22 cellular contexts compared by ENCODE assay signal in genomic region chr11:20415432-20415831, GRCh38.
"Had no signal": no experiment of that assay in that cellular context is flagged by ENCODE, and none has a peak within 500 bp of the region (broad histone marks: within the 10 kb centered on the region; RNA-seq: fewer than 3 reads in every experiment).

No MANE protein-coding gene starts in this region.

- H3K9me3 Mint-ChIP-seq: activated B cell treated with CpG ODN at 0.5 μM for 24 hours; activated T-helper 2 cell treated with anti-CD3 and anti-CD28 coated beads, Interferon-gamma antibody, Interleukin-2, Interleukin-4, amounts not matched to agents 10 μg/mL and 5 μg/mL and 100 μg/mL, durations not matched to agents 14 hours and 24 hours and 36 hours; central memory CD8-positive, alpha-beta T cell; natural killer cell; stimulated activated memory B cell treated with anti-CD40 and anti-IgM and Interleukin-4, amounts not matched to agents 10 μg/mL and 1 μg/mL and 100 μg/mL, for 72 hours had no signal

- H3K4me1 ChIP-seq: ascending aorta, gastroesophageal sphincter, heart left ventricle, pancreas, sigmoid colon, suprapubic skin, transverse colon, uterus had no signal

- H3K36me3 ChIP-seq: pancreas, transverse colon, uterus had no signal

- H3K27ac Mint-ChIP-seq: activated B cell treated with CpG ODN at 0.5 μM for 24 hours; natural killer cell; stimulated activated memory B cell treated with anti-CD40 and anti-IgM and Interleukin-4, amounts not matched to agents 10 μg/mL and 1 μg/mL and 100 μg/mL, for 72 hours had no signal

- H3K4me3 Mint-ChIP-seq: activated B cell treated with CpG ODN at 0.5 μM for 24 hours; central memory CD8-positive, alpha-beta T cell; natural killer cell; stimulated activated memory B cell treated with anti-CD40 and anti-IgM and Interleukin-4, amounts not matched to agents 10 μg/mL and 1 μg/mL and 100 μg/mL, for 72 hours had no signal

- H3K36me3 Mint-ChIP-seq: natural killer cell had no signal

- H3K27ac ChIP-seq: ascending aorta, coronary artery, gastroesophageal sphincter, heart left ventricle, neutrophil, pancreas, sigmoid colon, suprapubic skin, transverse colon, uterus had no signal

- H3K27me3 Mint-ChIP-seq: activated B cell treated with CpG ODN at 0.5 μM for 24 hours; central memory CD8-positive, alpha-beta T cell; stimulated activated memory B cell treated with anti-CD40 and anti-IgM and Interleukin-4, amounts not matched to agents 10 μg/mL and 1 μg/mL and 100 μg/mL, for 72 hours had no signal

- H3K9me3 ChIP-seq: ascending aorta, gastroesophageal sphincter, heart left ventricle, neutrophil, pancreas, sigmoid colon, suprapubic skin, transverse colon, uterus had no signal

- H3K4me1 Mint-ChIP-seq: activated B cell treated with CpG ODN at 0.5 μM for 24 hours; stimulated activated memory B cell treated with anti-CD40 and anti-IgM and Interleukin-4, amounts not matched to agents 10 μg/mL and 1 μg/mL and 100 μg/mL, for 72 hours had no signal

- H3K4me3 ChIP-seq: ascending aorta, coronary artery, gastroesophageal sphincter, heart left ventricle, lung, pancreas, sigmoid colon, suprapubic skin, transverse colon, uterus had no signal

- ATAC-seq: gastroesophageal sphincter; heart left ventricle; left lobe of liver; natural killer cell; pancreas; stimulated activated memory B cell treated with anti-CD40 and anti-IgM and Interleukin-4, amounts not matched to agents 10 μg/mL and 1 μg/mL and 100 μg/mL, for 72 hours had no signal

- FAIRE-seq: endometrium, kidney, pancreas had no signal

- DNase-seq: activated B cell treated with CpG ODN at 0.5 μM for 24 hours; activated CD4-positive, alpha-beta T cell treated with anti-CD3 and anti-CD28 coated beads, Interleukin-2, amount 50 U/mL, for 1 hour; activated naive CD4-positive, alpha-beta T cell treated with Interleukin-2 at 50 U/mL for 16 hours; heart left ventricle; kidney; natural killer cell; pancreas; sigmoid colon; stimulated activated CD4-positive, alpha-beta T cell treated with anti-CD3 and anti-CD28 coated beads, Interleukin-4, amount 100 ng/mL, for 24 hours; transverse colon; uterus had no signal

- H3K27me3 ChIP-seq: ascending aorta, gastroesophageal sphincter, heart left ventricle, neutrophil, pancreas, sigmoid colon, suprapubic skin, transverse colon, uterus had no signal
